In the genomic region with DNA sequence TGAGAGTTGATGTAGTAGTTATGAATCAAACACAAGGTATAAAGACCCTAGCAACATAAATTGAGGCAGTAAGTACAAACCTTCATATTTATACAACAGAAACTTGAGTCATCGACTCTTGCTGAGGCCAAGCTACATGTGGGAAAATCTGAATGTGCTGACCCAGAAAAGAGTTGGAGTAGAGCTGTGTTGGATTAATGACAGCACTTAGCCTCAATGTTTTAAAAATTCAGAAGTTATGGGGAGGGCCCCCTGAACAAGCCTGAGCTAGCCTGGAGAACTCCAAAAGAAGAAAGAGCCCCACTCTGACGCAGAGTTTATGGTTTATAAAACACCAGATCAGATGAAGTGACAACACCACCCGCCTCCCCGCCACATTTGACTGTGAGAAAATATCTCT, we compare ENCODE assay signal across 16 cellular contexts.
DNase-seq lines count a peak whose midpoint lies in the region; ATAC-seq and TF ChIP-seq lines count a peak whose summit lies in the region.
"Had no signal": no experiment of that assay in that cellular context is flagged by ENCODE, and none has a peak within 500 bp of the region (broad histone marks: within the 10 kb centered on the region; RNA-seq: fewer than 3 reads in every experiment).

No MANE protein-coding gene starts in this region.

- H3K36me3 Mint-ChIP-seq in HFFc6 (ENCODE audit: low read depth), result 0 out of 2 replicates have a peak, but pooled peaks cover 5% of the 10 kb centered on the region
- H3K36me3 Mint-ChIP-seq: naive thymus-derived CD8-positive, alpha-beta T cell had no signal

- H3K4me1 Mint-ChIP-seq in HFFc6 (ENCODE audit: low read depth), result peaks cover 62% of the 10 kb centered on the region

- peaks cover 54% of the 10 kb centered on the region for H3K4me1 ChIP-seq in DND-41 (ENCODE audit: insufficient read depth, low read length)
- H3K4me1 ChIP-seq in mucosa of descending colon (ENCODE audit: low read depth), result no peaks in the 10 kb centered on the region

- H3K4me3 ChIP-seq in DND-41 (ENCODE audit: low read depth in 1 of 2, low read length in 2 of 2) (peak overlapping the region in 1 of 2 experiments; percentile 35; a peak in 1 of 4 replicates), epithelial cell of esophagus (ENCODE audit: low read length) (no peak overlapping the region), mucosa of descending colon (no peak overlapping the region)
- H3K4me3 ChIP-seq: gastrocnemius medialis had no signal

- H4K20me1 ChIP-seq in DND-41 (ENCODE audit: insufficient read depth, low read length), result no peaks in the 10 kb centered on the region

- H3K9me3 ChIP-seq in DND-41 (ENCODE audit: insufficient read depth, low read length, severe bottlenecking) (no peaks in the 10 kb centered on the region), mucosa of descending colon (no peaks in the 10 kb centered on the region)
- H3K9me3 ChIP-seq: gastrocnemius medialis had no signal

- peak overlapping the region; percentile 48; the same call in 1 of the 2 replicates for H2AFZ ChIP-seq in DND-41 (ENCODE audit: low read depth, low read length)

- no peaks in the 10 kb centered on the region; the same call in 1 of the 2 replicates for H3K27me3 Mint-ChIP-seq in HFFc6 (ENCODE audit: insufficient read depth)
- H3K27me3 Mint-ChIP-seq: dendritic cell treated with granulocyte-macrophage colony-stimulating factor and Interleukin-4, amounts not matched to agents 40 ng/mL and 50 ng/mL, for 4 days had no signal

- DNase-seq in DND-41 (peak; percentile 57), HFFc6 (peak; percentile 17), epithelial cell of esophagus (ENCODE audit: low read depth) (peak; percentile 61), mucosa of descending colon (no peak), GM10266 (ENCODE audit: extremely low spot score) (no peak), COLO829 (ENCODE audit: low spot score) (no peak)
- DNase-seq: activated CD4-positive, alpha-beta T cell treated with anti-CD3 and anti-CD28 coated beads for 1 hour; activated naive CD8-positive, alpha-beta T cell treated with anti-CD3 and anti-CD28 coated beads, Interleukin-2, amount 10 ng/mL, durations not matched to agents 7 days and 5 days; gastrocnemius medialis; GOT3; kidney; MV-4-11; naive thymus-derived CD8-positive, alpha-beta T cell had no signal

- intact Hi-C loops in mucosa of descending colon (cut with DNase I, micrococcal nuclease), result no loop called here

- ATAC-seq in DND-41 (ENCODE audit: insufficient read depth, low read depth), result peak; percentile 51
- ATAC-seq in mucosa of descending colon, result peak; percentile 19
- ATAC-seq in HG02610 (IDR thresholded peaks at IDR 0.05; ENCODE audit: unreplicated experiment), result no peak
- ATAC-seq: gastrocnemius medialis; naive thymus-derived CD8-positive, alpha-beta T cell; sciatic nerve had no signal

- TF ChIP-seq CTCF in DND-41 (IDR thresholded peaks at IDR 0.05; ENCODE audit: borderline replicate concordance, extremely low read depth, low read length, poor library complexity, severe bottlenecking) (no peak), HFFc6 (IDR thresholded peaks at IDR 0.05) (no peak), epithelial cell of esophagus (IDR thresholded peaks at IDR 0.05; ENCODE audit: insufficient read depth, low read depth, low read length, missing control alignments) (no peak), mucosa of descending colon (IDR thresholded peaks at IDR 0.05) (no peak), GM10266 (IDR thresholded peaks at IDR 0.05; ENCODE audit: control insufficient read depth, insufficient read depth, low read depth, missing control alignments) (no peak)

- no peak overlapping the region for H3K4me3 Mint-ChIP-seq in HFFc6
- H3K4me3 Mint-ChIP-seq: activated naive CD8-positive, alpha-beta T cell treated with anti-CD3 and anti-CD28 coated beads, Interleukin-2, amount 10 ng/mL, durations not matched to agents 7 days and 5 days; dendritic cell treated with granulocyte-macrophage colony-stimulating factor and Interleukin-4, amounts not matched to agents 40 ng/mL and 50 ng/mL, for 4 days; naive thymus-derived CD8-positive, alpha-beta T cell had no signal

- peak overlapping the region; percentile 83 for H3K27ac ChIP-seq in DND-41 (ENCODE audit: low read length)
- H3K27ac ChIP-seq: gastrocnemius medialis had no signal

- no peak overlapping the region for H3K27ac Mint-ChIP-seq in HFFc6
- H3K27ac Mint-ChIP-seq: activated naive CD8-positive, alpha-beta T cell treated with anti-CD3 and anti-CD28 coated beads, Interleukin-2, amount 10 ng/mL, durations not matched to agents 7 days and 5 days; dendritic cell treated with granulocyte-macrophage colony-stimulating factor and Interleukin-4, amounts not matched to agents 40 ng/mL and 50 ng/mL, for 4 days; naive thymus-derived CD8-positive, alpha-beta T cell had no signal

- H3K36me3 ChIP-seq in DND-41 (ENCODE audit: insufficient read depth, low read length) (no peaks in the 10 kb centered on the region), mucosa of descending colon (ENCODE audit: low read depth) (no peaks in the 10 kb centered on the region)
- H3K36me3 ChIP-seq: gastrocnemius medialis had no signal

- H3K79me2 ChIP-seq in DND-41 (ENCODE audit: insufficient read depth, low read length), result no peaks in the 10 kb centered on the region

- peak overlapping the region; percentile 46 for H3K9ac ChIP-seq in DND-41 (ENCODE audit: low read depth, low read length)

- no peaks in the 10 kb centered on the region for H3K9me3 Mint-ChIP-seq in HFFc6
- H3K9me3 Mint-ChIP-seq: dendritic cell treated with granulocyte-macrophage colony-stimulating factor and Interleukin-4, amounts not matched to agents 40 ng/mL and 50 ng/mL, for 4 days; naive thymus-derived CD8-positive, alpha-beta T cell had no signal

- peak overlapping the region; percentile 46 for H3K4me2 ChIP-seq in DND-41 (ENCODE audit: insufficient read depth, low read length)

- H3K27me3 ChIP-seq in DND-41 (ENCODE audit: insufficient read depth, low read length, poor library complexity), result no peaks in the 10 kb centered on the region
- H3K27me3 ChIP-seq: gastrocnemius medialis had no signal

Comparison
In these comparisons a context has a peak if more than half of its experiments do, and no peak if none do; other contexts are left out.
1. DNase-seq: peak in DND-41 (single experiment), HFFc6 (single experiment) and epithelial cell of esophagus (single experiment); none in mucosa of descending colon (0 of 3), GM10266 (single experiment) and COLO829 (single experiment).